In genomic region chr22:49676783-49677494, GRCh38 we compare ENCODE assay signal across 20 cellular contexts.
DNase-seq lines count a peak whose midpoint lies in the region; TF ChIP-seq lines count a peak whose summit lies in the region.
"Had no signal": no experiment of that assay in that cellular context is flagged by ENCODE, and none has a peak within 500 bp of the region (broad histone marks: within the 10 kb centered on the region; RNA-seq: fewer than 3 reads in every experiment).

No MANE protein-coding gene starts in this region.

- DNase-seq in activated CD8-positive, alpha-beta memory T cell treated with anti-CD3 and anti-CD28 coated beads for 24 hours, result peak; percentile 49
- no peak for DNase-seq in activated CD8-positive, alpha-beta memory T cell treated with anti-CD3 and anti-CD28 coated beads, Interleukin-2, amount 50 U/mL, for 4 hours
- DNase-seq in endodermal cell (peak; percentile 20), osteoblast (ENCODE audit: insufficient read length, low spot score, missing footprints) (peak; percentile 49), suprapubic skin (ENCODE audit: low spot score in 2 of 2) (peak; percentile 38 to 58), H4 (ENCODE audit: low spot score) (no peak)
- no peak for DNase-seq in effector memory CD4-positive, alpha-beta T cell
- no peak for DNase-seq in stimulated activated naive CD4-positive, alpha-beta T cell (lab: John Stamatoyannopoulos, UW)
- DNase-seq: BE2C; CD8-positive, alpha-beta memory T cell; DMS79 treated with DMSO at 0.1 percent for 48 hours; HFFc6; KBM-7; MV-4-11; NCI-H1417; NCI-H1930; NCI-H526 treated with DMSO at 0.1 percent for 48 hours; NK-92 treated with Interleukin-12 subunit alpha and Interleukin-12 subunit beta, amount 100 ng/mL, for 24 hours; PC-9 had no signal

- no peaks in the 10 kb centered on the region for H3K9me3 Mint-ChIP-seq in endodermal cell
- H3K9me3 Mint-ChIP-seq: CD8-positive, alpha-beta memory T cell had no signal

- H3K4me1 ChIP-seq in endodermal cell (ENCODE audit: control insufficient read depth, insufficient read depth, low read length), result no peaks in the 10 kb centered on the region
- no peaks in the 10 kb centered on the region for H3K4me1 ChIP-seq in osteoblast (ENCODE audit: insufficient read depth, low read length)
- H3K4me1 ChIP-seq in suprapubic skin, result no peaks in the 10 kb centered on the region
- H3K4me1 ChIP-seq in effector memory CD4-positive, alpha-beta T cell (ENCODE audit: control insufficient read depth, insufficient read depth, low read length, poor library complexity, severe bottlenecking), result no peaks in the 10 kb centered on the region
- H3K4me1 ChIP-seq: BE2C had no signal

- H3K4me2 ChIP-seq in osteoblast (ENCODE audit: insufficient read depth, low read length), result no peak overlapping the region
- H3K4me2 ChIP-seq: PC-9 had no signal

- no peak overlapping the region for H3K27ac ChIP-seq in endodermal cell (ENCODE audit: low read depth, low read length)
- H3K27ac ChIP-seq in osteoblast (ENCODE audit: low read depth, low read length), result no peak overlapping the region
- no peak overlapping the region for H3K27ac ChIP-seq in suprapubic skin
- no peak overlapping the region for H3K27ac ChIP-seq in effector memory CD4-positive, alpha-beta T cell (ENCODE audit: insufficient read depth, low read length, poor library complexity, severe bottlenecking)
- H3K27ac ChIP-seq: 22Rv1, PC-9 had no signal

- H3K27me3 ChIP-seq in endodermal cell (ENCODE audit: control insufficient read depth, insufficient read depth, low read length, poor library complexity, severe bottlenecking) (peaks cover 35% of the 10 kb centered on the region), osteoblast (ENCODE audit: insufficient read depth, low read length) (peaks cover under 1% of the 10 kb centered on the region), suprapubic skin (peaks cover 57% of the 10 kb centered on the region)
- peaks cover under 1% of the 10 kb centered on the region for H3K27me3 ChIP-seq in effector memory CD4-positive, alpha-beta T cell (replicated peaks; ENCODE audit: control insufficient read depth, insufficient read depth, low read length, poor library complexity, severe bottlenecking)

- no peak overlapping the region for H3K9ac ChIP-seq in endodermal cell (ENCODE audit: extremely low read depth, low read length, poor library complexity, severe bottlenecking)

- H3K36me3 ChIP-seq in endodermal cell (ENCODE audit: control insufficient read depth, insufficient read depth, low read length), result no peaks in the 10 kb centered on the region
- H3K36me3 ChIP-seq in osteoblast (ENCODE audit: insufficient read depth, low read length), result no peaks in the 10 kb centered on the region
- no peaks in the 10 kb centered on the region for H3K36me3 ChIP-seq in suprapubic skin
- no peaks in the 10 kb centered on the region for H3K36me3 ChIP-seq in effector memory CD4-positive, alpha-beta T cell (ENCODE audit: control insufficient read depth, insufficient read depth, low read length)
- H3K36me3 ChIP-seq: BE2C had no signal

- H3K36me3 Mint-ChIP-seq in endodermal cell (ENCODE audit: low read depth), result no peaks in the 10 kb centered on the region
- H3K36me3 Mint-ChIP-seq: CD8-positive, alpha-beta memory T cell had no signal

- no peak overlapping the region for H3K27ac Mint-ChIP-seq in endodermal cell
- H3K27ac Mint-ChIP-seq: HFFc6 had no signal

- TF ChIP-seq EP300 in suprapubic skin (IDR thresholded peaks at IDR 0.05), result no peak

- TF ChIP-seq CTCF in endodermal cell (conservative IDR thresholded peaks at IDR 0.05) (no peak), osteoblast (IDR thresholded peaks at IDR 0.05; ENCODE audit: extremely low read depth, low read depth, low read length) (no peak), suprapubic skin (IDR thresholded peaks at IDR 0.05) (no peak)

- H3K79me2 ChIP-seq in osteoblast (ENCODE audit: insufficient read depth, low read length), result no peaks in the 10 kb centered on the region

- no peaks in the 10 kb centered on the region for H3K9me3 ChIP-seq in endodermal cell (ENCODE audit: control insufficient read depth, low read length)
- no peaks in the 10 kb centered on the region for H3K9me3 ChIP-seq in osteoblast (ENCODE audit: low read depth, low read length)
- no peaks in the 10 kb centered on the region for H3K9me3 ChIP-seq in suprapubic skin
- H3K9me3 ChIP-seq in effector memory CD4-positive, alpha-beta T cell (ENCODE audit: control insufficient read depth, low read length), result no peaks in the 10 kb centered on the region
- H3K9me3 ChIP-seq: BE2C had no signal

- H3K27me3 Mint-ChIP-seq in endodermal cell (ENCODE audit: insufficient read depth), result peaks cover 30% of the 10 kb centered on the region

- no peak overlapping the region for H3K4me3 Mint-ChIP-seq in endodermal cell
- H3K4me3 Mint-ChIP-seq: HFFc6 had no signal

- H2AFZ ChIP-seq in osteoblast (ENCODE audit: low read length), result no peak overlapping the region
- H2AFZ ChIP-seq: PC-9 had no signal

- H3K4me3 ChIP-seq in endodermal cell (ENCODE audit: low read length) (no peak overlapping the region), osteoblast (ENCODE audit: insufficient read depth, low read length) (no peak overlapping the region), suprapubic skin (no peak overlapping the region)
- no peak overlapping the region for H3K4me3 ChIP-seq in effector memory CD4-positive, alpha-beta T cell (ENCODE audit: insufficient read depth, low read depth, low read length, poor library complexity, severe bottlenecking)
- H3K4me3 ChIP-seq: PC-9 had no signal

- no peaks in the 10 kb centered on the region for H4K20me1 ChIP-seq in osteoblast (ENCODE audit: insufficient read depth, low read length)

- TF ChIP-seq POLR2A in suprapubic skin (IDR thresholded peaks at IDR 0.05), result no peak

- no peaks in the 10 kb centered on the region for H3K4me1 Mint-ChIP-seq in endodermal cell

- WGBS in endodermal cell (ENCODE audit: insufficient coverage in 1 of 2, insufficient read length in 1 of 2), 2 experiments, result 67 to 77% methylated on average over 3 to 9 of the region's 9 CpGs
- 75% methylated on average over 6 of the region's 9 CpGs for WGBS in suprapubic skin

Comparison
In these comparisons a context has a peak if more than half of its experiments do, and no peak if none do; other contexts are left out.
1. DNase-seq: peak in activated CD8-positive, alpha-beta memory T cell treated with anti-CD3 and anti-CD28 coated beads for 24 hours (single experiment), endodermal cell (single experiment), osteoblast (single experiment) and suprapubic skin (2 of 2); none in activated CD8-positive, alpha-beta memory T cell treated with anti-CD3 and anti-CD28 coated beads, Interleukin-2, amount 50 U/mL, for 4 hours (single experiment), H4 (single experiment), effector memory CD4-positive, alpha-beta T cell (0 of 3) and stimulated activated naive CD4-positive, alpha-beta T cell (0 of 6).